Comparison of ENCODE assay signal across 8 cellular contexts in the genomic region with DNA sequence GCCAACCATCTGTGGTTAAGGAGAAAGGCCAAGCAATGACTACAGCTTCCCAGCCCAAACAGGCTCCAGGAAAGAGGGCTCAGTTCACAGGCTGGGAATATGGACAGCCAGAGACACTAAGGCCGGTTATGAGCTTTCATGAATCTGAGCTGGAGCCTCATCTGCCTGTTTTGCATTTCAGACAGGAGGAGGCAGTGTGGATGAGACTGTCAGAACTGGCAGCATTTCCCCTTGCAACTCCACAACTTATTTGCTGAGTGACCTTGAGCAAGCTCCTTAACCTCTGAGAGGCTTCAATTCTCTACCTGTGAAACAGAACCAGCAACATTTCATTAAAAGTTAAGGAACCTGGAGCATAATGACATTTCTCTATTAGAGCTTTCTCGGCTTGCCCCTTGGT.
A peak's percentile ranks its signal among the peaks of the same experiment; 100 is the strongest.
DNase-seq lines count a peak whose midpoint lies in the region; ATAC-seq, FAIRE-seq and TF ChIP-seq lines count a peak whose summit lies in the region.

No MANE protein-coding gene starts in this region.

- no peaks in the 10 kb centered on the region for H3K79me1 ChIP-seq in H1 (ENCODE audit: low read depth, low read length)

- peak overlapping the region; percentile 54 for H3K4me3 Mint-ChIP-seq in activated naive CD4-positive, alpha-beta T cell treated with anti-CD3 and anti-CD28 coated beads, Interleukin-2, amount 50 U/mL, for 24 hours
- H3K4me3 Mint-ChIP-seq in Calu3 (ENCODE audit: low read depth, unreplicated experiment), result no peak overlapping the region

- TF ChIP-seq EP300 in H1 (IDR thresholded peaks at IDR 0.05; ENCODE audit: borderline replicate concordance in 1 of 2, low read depth in 2 of 2, low read length in 2 of 2), result no peak

- no peak overlapping the region for H3K4ac ChIP-seq in H1 (replicated peaks; ENCODE audit: insufficient read length, low read depth, low read length)

- no peak overlapping the region for H2BK12ac ChIP-seq in H1 (ENCODE audit: low read depth, low read length)

- H3K27ac ChIP-seq in H1 (ENCODE audit: low read depth, low read length) (no peak overlapping the region), skin epidermis (peak overlapping the region in 14 of 21 experiments; percentile 9 to 87 (median 60))

- H2AFZ ChIP-seq in H1 (ENCODE audit: low read length), result no peak overlapping the region

- H2BK15ac ChIP-seq in H1 (ENCODE audit: low read length), result no peak overlapping the region

- intact Hi-C loops in Calu3 (cut with micrococcal nuclease; ENCODE audit: unreplicated experiment), result no loop called here

- TF ChIP-seq CTCF in LNCAP (IDR thresholded peaks at IDR 0.05) (peak; percentile 24; the same call in 1 of the 2 replicates), H1 (IDR thresholded peaks at IDR 0.05; ENCODE audit: control extremely low read depth in 1 of 3, insufficient read depth in 1 of 3, low read depth in 1 of 3, low read length in 3 of 3) (peak; percentile 15 to 56 (median 23); a peak in 3 of 4 replicates), Calu3 (IDR thresholded peaks at IDR 0.05; ENCODE audit: unreplicated experiment) (no peak)

- no peak for FAIRE-seq in H1 (lab: Jason Lieb, UNC)

- no peak overlapping the region for H4K8ac ChIP-seq in H1 (ENCODE audit: extremely low read depth, insufficient read depth, low read length)

- H2AK5ac ChIP-seq in H1 (ENCODE audit: low read depth, low read length), result no peak overlapping the region

- no peak overlapping the region for H3K9ac ChIP-seq in H1 (replicated peaks in 1 of 4; ENCODE audit: extremely low read depth in 1 of 4, low read depth in 3 of 4, low read length in 3 of 4)

- no peaks in the 10 kb centered on the region for H3K27me3 Mint-ChIP-seq in activated naive CD4-positive, alpha-beta T cell treated with anti-CD3 and anti-CD28 coated beads, Interleukin-2, amount 50 U/mL, for 24 hours
- H3K27me3 Mint-ChIP-seq in Calu3 (ENCODE audit: unreplicated experiment), result no peaks in the 10 kb centered on the region

- peaks cover 5% of the 10 kb centered on the region for H3K36me3 Mint-ChIP-seq in activated naive CD4-positive, alpha-beta T cell treated with anti-CD3 and anti-CD28 coated beads, Interleukin-2, amount 50 U/mL, for 24 hours
- H3K36me3 Mint-ChIP-seq in Calu3 (ENCODE audit: insufficient read depth, unreplicated experiment), result no peaks in the 10 kb centered on the region

- peak overlapping the region; percentile 89 for H3K27ac Mint-ChIP-seq in activated naive CD4-positive, alpha-beta T cell treated with anti-CD3 and anti-CD28 coated beads, Interleukin-2, amount 50 U/mL, for 24 hours
- H3K27ac Mint-ChIP-seq in Calu3 (ENCODE audit: unreplicated experiment), result no peak overlapping the region

- POLR2A ChIA-PET in H1 (lab: Charles Lee; ENCODE audit: partially characterized antibody), result no interaction called here

- no peak for ATAC-seq in HG03097 (IDR thresholded peaks at IDR 0.05; ENCODE audit: low FRiP score, unreplicated experiment)

- no peak overlapping the region for H2BK120ac ChIP-seq in H1 (replicated peaks; ENCODE audit: low read depth, low read length)

- peak; percentile 38 to 53 for TF ChIP-seq RAD21 in H1 (IDR thresholded peaks at IDR 0.05 in 1 of 2, conservative IDR thresholded peaks at IDR 0.05 in 1 of 2; ENCODE audit: low read depth in 2 of 2, low read length in 2 of 2)

- no peaks in the 10 kb centered on the region for H4K20me1 ChIP-seq in H1 (replicated peaks in 1 of 2; ENCODE audit: control insufficient read depth in 1 of 2, insufficient read depth in 2 of 2, low read length in 2 of 2)

- no peak overlapping the region for H4K91ac ChIP-seq in H1 (replicated peaks; ENCODE audit: insufficient read length, low read length)

- H3K27me3 ChIP-seq in H1 (replicated peaks in 1 of 4; ENCODE audit: control insufficient read depth in 3 of 4, extremely low read depth in 1 of 4, insufficient read depth in 3 of 4, low read length in 3 of 4), result no peaks in the 10 kb centered on the region

- no peak for DNase-seq in activated naive CD4-positive, alpha-beta T cell (lab: John Stamatoyannopoulos, UW)
- DNase-seq in H1 (ENCODE audit: low read depth in 1 of 2, low spot score in 2 of 2), result no peak
- no peak for DNase-seq in occipital lobe (lab: John Stamatoyannopoulos, UW)
- no peak for DNase-seq in Calu3

- no peak for TF ChIP-seq POLR2A in H1 (IDR thresholded peaks at IDR 0.05; ENCODE audit: control extremely low read depth in 1 of 2, low read depth in 2 of 2, low read length in 2 of 2)

- WGBS in H1 (ENCODE audit: extremely low coverage in 1 of 2, insufficient coverage in 1 of 2, insufficient read length in 1 of 2, insufficient replicate concordance in 2 of 2, low coverage in 1 of 2, low lambda C conversion rate in 2 of 2, missing lambda C conversion rate in 1 of 2), 2 experiments, result 80% methylated on average over 2 of the region's 2 CpGs; no CpG with 5 or more reads in 1 of the 2 experiments

- H3K14ac ChIP-seq in H1 (ENCODE audit: insufficient read length), result no peak overlapping the region

- H3K4me1 Mint-ChIP-seq in activated naive CD4-positive, alpha-beta T cell treated with anti-CD3 and anti-CD28 coated beads, Interleukin-2, amount 50 U/mL, for 24 hours, result peaks cover 89% of the 10 kb centered on the region
- no peaks in the 10 kb centered on the region for H3K4me1 Mint-ChIP-seq in Calu3 (ENCODE audit: low read depth, unreplicated experiment)

- no peak overlapping the region for H4K5ac ChIP-seq in H1 (ENCODE audit: insufficient read length, low read depth, low read length)

- H3K9me3 Mint-ChIP-seq in activated naive CD4-positive, alpha-beta T cell treated with anti-CD3 and anti-CD28 coated beads, Interleukin-2, amount 50 U/mL, for 24 hours, result peaks cover 10% of the 10 kb centered on the region
- H3K9me3 Mint-ChIP-seq in Calu3 (ENCODE audit: low read depth, unreplicated experiment), result no peaks in the 10 kb centered on the region

- no peaks in the 10 kb centered on the region for H3K79me2 ChIP-seq in H1 (ENCODE audit: control insufficient read depth in 1 of 2, insufficient read depth in 2 of 2, low read length in 2 of 2)

- CTCF ChIA-PET in H1 (lab: Charles Lee; ENCODE audit: partially characterized antibody), result interaction anchor here (0.8 to 2.1 kb wide), 11 partner anchors 12 to 309 kb away, joined by 3 to 9 read pairs (median 4); no protein-coding TSS in a partner anchor
- CTCF ChIA-PET in Calu3 (lab: Charles Lee), result interaction anchor here (0.6 to 1.1 kb wide), 2 partner anchors 152 to 309 kb away, joined by 3 read pairs; no protein-coding TSS in a partner anchor

- H2BK5ac ChIP-seq in H1 (ENCODE audit: low read depth, low read length), result no peak overlapping the region

- no peak overlapping the region for H2BK20ac ChIP-seq in H1 (ENCODE audit: low read length)

- H3K36me3 ChIP-seq in H1 (ENCODE audit: control insufficient read depth in 2 of 4, insufficient read depth in 4 of 4, low read length in 3 of 4), result no peaks in the 10 kb centered on the region

- no peak overlapping the region for H3K18ac ChIP-seq in H1 (ENCODE audit: extremely low read depth, low read length)

- BruUV-seq in Calu3 (replicated peaks; lab: Mats Ljungman, UMichigan), result no TSS peak

- H3K4me1 ChIP-seq in H1 (replicated peaks in 1 of 4; ENCODE audit: control insufficient read depth in 3 of 4, insufficient read depth in 4 of 4, low read length in 3 of 4), result no peaks in the 10 kb centered on the region

- no peak overlapping the region for H3K4me3 ChIP-seq in H1 (ENCODE audit: extremely low read depth in 1 of 4, insufficient read depth in 2 of 4, low read depth in 3 of 4, low read length in 4 of 4)
- H3K4me3 ChIP-seq in skin epidermis, result no peak overlapping the region

- no peak overlapping the region for H3K23ac ChIP-seq in H1 (ENCODE audit: insufficient read length)

- H3K56ac ChIP-seq in H1 (replicated peaks; ENCODE audit: insufficient read length, low read depth, low read length), result no peak overlapping the region

- H3K4me2 ChIP-seq in H1 (ENCODE audit: insufficient read depth in 1 of 2, low read depth in 2 of 2, low read length in 2 of 2), result no peak overlapping the region

- no peaks in the 10 kb centered on the region for H3K23me2 ChIP-seq in H1 (ENCODE audit: low read depth, low read length)

- H3K9me3 ChIP-seq in H1 (ENCODE audit: insufficient read depth in 2 of 2, low read depth in 1 of 2, low read length in 1 of 2), result no peaks in the 10 kb centered on the region

TF ChIP-seq in H1, 55 proteins besides CTCF, POLR2A, EP300 and RAD21:
- TF ChIP-seq HDAC6 (IDR thresholded peaks at IDR 0.05; ENCODE audit: low read depth, low read length) (no peak), BCL11A (IDR thresholded peaks at IDR 0.05; ENCODE audit: low read depth in 2 of 2, low read length in 2 of 2) (no peak), CEBPB (IDR thresholded peaks at IDR 0.05; ENCODE audit: low read depth, low read length) (no peak), FOSL1 (IDR thresholded peaks at IDR 0.05; ENCODE audit: insufficient read depth, low read depth, low read length) (no peak), GABPA (IDR thresholded peaks at IDR 0.05; ENCODE audit: borderline replicate concordance, insufficient read depth, low read length) (no peak), JUN (IDR thresholded peaks at IDR 0.05; ENCODE audit: low read depth, low read length) (no peak), BACH1 (IDR thresholded peaks at IDR 0.05; ENCODE audit: low read length) (no peak), CBX8 (IDR thresholded peaks at IDR 0.05; ENCODE audit: borderline replicate concordance, low read depth, low read length) (no peak), SP1 (IDR thresholded peaks at IDR 0.05; ENCODE audit: low read depth, low read length) (no peak), ZNF274 (IDR thresholded peaks at IDR 0.05; ENCODE audit: borderline replicate concordance, extremely low read depth, low read length) (no peak), MAFK (IDR thresholded peaks at IDR 0.05; ENCODE audit: low read depth, low read length) (no peak), TAF1 (IDR thresholded peaks at IDR 0.05; ENCODE audit: low read depth, low read length) (no peak), SIN3A (conservative IDR thresholded peaks at IDR 0.05 in 1 of 2, IDR thresholded peaks at IDR 0.05 in 1 of 2; ENCODE audit: low read depth in 1 of 2, low read length in 2 of 2) (no peak), JUND (IDR thresholded peaks at IDR 0.05; ENCODE audit: low read length) (no peak), RXRA (IDR thresholded peaks at IDR 0.05; ENCODE audit: insufficient read depth, low read depth, low read length) (no peak)
- TF ChIP-seq, protein P1, sequence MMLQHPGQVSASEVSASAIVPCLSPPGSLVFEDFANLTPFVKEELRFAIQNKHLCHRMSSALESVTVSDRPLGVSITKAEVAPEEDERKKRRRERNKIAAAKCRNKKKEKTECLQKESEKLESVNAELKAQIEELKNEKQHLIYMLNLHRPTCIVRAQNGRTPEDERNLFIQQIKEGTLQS (IDR thresholded peaks at IDR 0.05; ENCODE audit: insufficient read depth, low read depth, low read length), result no peak
- TF ChIP-seq, protein P2, sequence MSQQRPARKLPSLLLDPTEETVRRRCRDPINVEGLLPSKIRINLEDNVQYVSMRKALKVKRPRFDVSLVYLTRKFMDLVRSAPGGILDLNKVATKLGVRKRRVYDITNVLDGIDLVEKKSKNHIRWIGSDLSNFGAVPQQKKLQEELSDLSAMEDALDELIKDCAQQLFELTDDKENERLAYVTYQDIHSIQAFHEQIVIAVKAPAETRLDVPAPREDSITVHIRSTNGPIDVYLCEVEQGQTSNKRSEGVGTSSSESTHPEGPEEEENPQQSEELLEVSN (IDR thresholded peaks at IDR 0.05), result no peak
TF ChIP-seq in H1: peak in this region for 0.
